ENCODE assay signal across 26 cellular contexts in genomic region chr11:45313211-45313865, GRCh38. TPM values are rescaled to one million over a fixed set of nuclear protein-coding genes. Genes with fewer than 3 reads are reported as not detected.
"Had no signal": no experiment of that assay in that cellular context is flagged by ENCODE, and none has a peak within 500 bp of the region (broad histone marks: within the 10 kb centered on the region; RNA-seq: fewer than 3 reads in every experiment).

No MANE protein-coding gene starts in this region.

- H3K36me3 ChIP-seq: brain microvascular endothelial cell, gastroesophageal sphincter, neutrophil, ovary, prostate gland, stomach, thyroid gland, upper lobe of right lung had no signal

- H3K27ac ChIP-seq: brain microvascular endothelial cell, gastroesophageal sphincter, neutrophil, ovary, prostate gland, stomach, thyroid gland, upper lobe of right lung had no signal

- H3K4me1 Mint-ChIP-seq: activated CD4-positive, alpha-beta T cell treated with anti-CD3 and anti-CD28 coated beads, Interleukin-2, amount 10 ng/mL, durations not matched to agents 24 days and 14 days; activated T-helper 17 cell treated with anti-CD3 and anti-CD28 coated beads, Interleukin-2, amount 50 U/mL, for 72 hours; stimulated activated naive B cell treated with anti-CD40 and anti-IgM and Interleukin-4, amounts not matched to agents 10 μg/mL and 1 μg/mL and 100 μg/mL, for 72 hours had no signal

- H3K27ac Mint-ChIP-seq: activated CD4-positive, alpha-beta memory T cell treated with anti-CD3 and anti-CD28 coated beads for 36 hours; activated CD4-positive, alpha-beta T cell treated with anti-CD3 and anti-CD28 coated beads, Interleukin-2, amount 10 ng/mL, durations not matched to agents 24 days and 14 days; activated T-helper 17 cell treated with anti-CD3 and anti-CD28 coated beads, Interleukin-2, amount 50 U/mL, for 72 hours; nephron; stimulated activated naive B cell treated with anti-CD40 and anti-IgM and Interleukin-4, amounts not matched to agents 10 μg/mL and 1 μg/mL and 100 μg/mL, for 72 hours had no signal

- H3K36me3 Mint-ChIP-seq: activated CD4-positive, alpha-beta memory T cell treated with anti-CD3 and anti-CD28 coated beads for 36 hours; stimulated activated naive B cell treated with anti-CD40 and anti-IgM and Interleukin-4, amounts not matched to agents 10 μg/mL and 1 μg/mL and 100 μg/mL, for 72 hours had no signal

- H3K4me3 ChIP-seq: gastroesophageal sphincter, ovary, prostate gland, stomach, thyroid gland, upper lobe of right lung had no signal

- H3K9me3 ChIP-seq: gastroesophageal sphincter, neutrophil, ovary, prostate gland, stomach, thyroid gland, upper lobe of right lung had no signal

- H3K4me1 ChIP-seq: gastroesophageal sphincter, prostate gland, stomach, upper lobe of right lung had no signal

- H3K9me3 Mint-ChIP-seq: activated CD4-positive, alpha-beta memory T cell treated with anti-CD3 and anti-CD28 coated beads for 36 hours; activated CD4-positive, alpha-beta T cell treated with anti-CD3 and anti-CD28 coated beads, Interleukin-2, amount 10 ng/mL, durations not matched to agents 24 days and 14 days; activated T-cell treated with anti-CD3 and anti-CD28 coated beads, Interleukin-2, amount 50 U/mL, for 4 hours; activated T-helper 17 cell treated with anti-CD3 and anti-CD28 coated beads, Interleukin-2, amount 50 U/mL, for 72 hours; nephron; stimulated activated naive B cell treated with anti-CD40 and anti-IgM and Interleukin-4, amounts not matched to agents 10 μg/mL and 1 μg/mL and 100 μg/mL, for 72 hours had no signal

- H3K4me3 Mint-ChIP-seq: activated CD4-positive, alpha-beta memory T cell treated with anti-CD3 and anti-CD28 coated beads for 36 hours; activated CD4-positive, alpha-beta T cell treated with anti-CD3 and anti-CD28 coated beads, Interleukin-2, amount 10 ng/mL, durations not matched to agents 24 days and 14 days; activated T-cell treated with anti-CD3 and anti-CD28 coated beads, Interleukin-2, amount 50 U/mL, for 4 hours; activated T-helper 17 cell treated with anti-CD3 and anti-CD28 coated beads, Interleukin-2, amount 50 U/mL, for 72 hours; nephron; stimulated activated naive B cell treated with anti-CD40 and anti-IgM and Interleukin-4, amounts not matched to agents 10 μg/mL and 1 μg/mL and 100 μg/mL, for 72 hours had no signal

- DNase-seq: activated CD4-positive, alpha-beta memory T cell treated with anti-CD3 and anti-CD28 coated beads for 36 hours; activated CD4-positive, alpha-beta T cell treated with anti-CD3 and anti-CD28 coated beads, Interleukin-2, amount 10 ng/mL, durations not matched to agents 24 days and 14 days; activated CD4-positive, CD25-positive, alpha-beta regulatory T cell treated with anti-CD3 and anti-CD28 coated beads, Interleukin-2, amount 50 U/mL, for 72 hours; activated gamma-delta T cell treated with Interleukin-2 at 50 U/mL for 16 hours; activated naive CD4-positive, alpha-beta T cell treated with anti-CD3 and anti-CD28 coated beads, Interleukin-2, amount 50 U/mL, for 16 hours; activated T-cell treated with anti-CD3 and anti-CD28 coated beads, Interleukin-2, amount 50 U/mL, for 4 hours; amniotic stem cell; brain microvascular endothelial cell; effector memory CD4-positive, alpha-beta T cell; hippocampal formation; left cardiac atrium; mammary epithelial cell; ovary; retina; stimulated activated CD4-positive, alpha-beta T cell treated with anti-CD3 and anti-CD28 coated beads, Interleukin-15, amount 100 ng/mL, for 24 hours; stimulated activated CD4-positive, alpha-beta T cell treated with anti-CD3 and anti-CD28 coated beads, Interleukin-2, amount 100 ng/mL, for 24 hours; stimulated activated naive B cell treated with anti-CD40 and anti-IgM and Interleukin-4, amounts not matched to agents 10 μg/mL and 1 μg/mL and 100 μg/mL, for 72 hours; stomach; T-helper 2 cell; upper lobe of right lung had no signal

- ATAC-seq: activated T-cell treated with anti-CD3 and anti-CD28 coated beads, Interleukin-2, amount 50 U/mL, for 4 hours; gastroesophageal sphincter; stimulated activated naive B cell treated with anti-CD40 and anti-IgM and Interleukin-4, amounts not matched to agents 10 μg/mL and 1 μg/mL and 100 μg/mL, for 72 hours; upper lobe of right lung had no signal

RNA-seq across cellular contexts. Expression of gene SYT13, which starts 27.2 kb away (rescaled TPM):
- total RNA-seq: activated CD4-positive, alpha-beta memory T cell treated with anti-CD3 and anti-CD28 coated beads for 36 hours; activated CD4-positive, alpha-beta T cell treated with anti-CD3 and anti-CD28 coated beads, Interleukin-2, amount 10 ng/mL, durations not matched to agents 24 days and 14 days; activated T-helper 17 cell treated with anti-CD3 and anti-CD28 coated beads, Interleukin-2, amount 50 U/mL, for 72 hours; upper lobe of right lung had no signal
